In genomic region chr12:92061061-92061460, GRCh38 we compare ENCODE assay signal across 18 cellular contexts.
"Had no signal": no experiment of that assay in that cellular context is flagged by ENCODE, and none has a peak within 500 bp of the region (broad histone marks: within the 10 kb centered on the region; RNA-seq: fewer than 3 reads in every experiment).

No MANE protein-coding gene starts in this region.

- H3K27me3 Mint-ChIP-seq: T-cell had no signal

- H3K27ac Mint-ChIP-seq: endodermal cell, nephron had no signal

- H3K27ac ChIP-seq: right atrium auricular region, transverse colon, vagina, VCaP had no signal

- ATAC-seq: T-cell had no signal

- H3K4me3 Mint-ChIP-seq: endodermal cell, nephron had no signal

- H3K9me3 ChIP-seq: right atrium auricular region, transverse colon, vagina had no signal

- H3K36me3 ChIP-seq: right atrium auricular region, transverse colon, vagina had no signal

- H3K27me3 ChIP-seq: right atrium auricular region, transverse colon, vagina had no signal

- DNase-seq: activated CD4-positive, alpha-beta T cell treated with anti-CD3 and anti-CD28 coated beads for 4 hours; activated effector memory CD4-positive, alpha-beta T cell treated with anti-CD3 and anti-CD28 coated beads, Interleukin-2, amount 50 U/mL, for 16 hours; endodermal cell; head of caudate nucleus; kidney glomerular epithelial cell; mesenchymal stem cell; occipital lobe; stimulated activated CD4-positive, alpha-beta T cell treated with anti-CD3 and anti-CD28 coated beads, Interleukin-4, amount 100 ng/mL, for 4 hours; stimulated activated CD8-positive, alpha-beta memory T cell treated with anti-CD3 and anti-CD28 coated beads, Interleukin-4, amount 100 ng/mL, for 48 hours; stimulated activated naive CD4-positive, alpha-beta T cell treated with Interleukin-2 at 50 U/mL for 16 hours; T-cell; T1000; transverse colon had no signal

- H3K9me3 Mint-ChIP-seq: T-cell had no signal

- H3K4me3 ChIP-seq: right atrium auricular region, skin epidermis, transverse colon, vagina had no signal
